1 cellular context compared by ENCODE assay signal in the genomic region with DNA sequence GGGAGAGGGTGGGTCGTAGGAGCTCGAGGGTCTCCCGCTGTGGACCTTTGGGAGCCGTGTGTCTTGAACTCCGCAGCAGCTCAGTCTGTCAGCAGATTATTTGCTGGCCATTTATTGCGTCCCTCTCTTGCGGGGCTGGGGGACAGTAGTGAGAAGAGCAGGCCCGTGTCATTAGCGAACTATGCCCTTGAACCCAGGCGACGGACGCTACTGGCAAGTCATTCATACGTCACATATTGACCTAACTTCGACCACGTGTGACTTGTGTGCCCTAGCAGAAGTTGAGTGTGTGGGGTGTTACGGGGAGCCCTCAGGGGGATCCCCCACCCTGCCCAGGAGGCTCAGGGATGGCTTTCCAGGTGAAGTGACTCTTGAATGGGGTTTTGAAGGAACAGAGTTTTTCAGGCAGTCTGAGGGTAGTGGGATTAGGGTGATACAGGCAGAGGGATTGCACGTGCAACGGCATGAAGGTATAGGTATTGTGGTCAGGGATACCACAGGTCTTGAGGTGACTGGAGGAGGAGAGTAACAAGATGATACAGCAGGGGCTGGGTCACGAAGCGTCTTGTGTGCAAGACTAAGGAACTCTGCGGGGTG.
TF ChIP-seq lines count a peak whose summit lies in the region.

No MANE protein-coding gene starts in this region.

TF ChIP-seq in HepG2, 621 proteins besides CTCF, POLR2A, EP300 and RAD21 (continued from another document and continues in another):
- TF ChIP-seq ZBTB42 (CRISPR knock-in tag; IDR thresholded peaks at IDR 0.05) (0 out of 2 replicates have a peak, but pooled peaks have one; percentile 13), FOXA1 (IDR thresholded peaks at IDR 0.05) (no peak), FOXA1 (CRISPR knock-in tag; IDR thresholded peaks at IDR 0.05) (peak; percentile 97), DNMT3B (CRISPR knock-in tag; conservative IDR thresholded peaks at IDR 0.05) (no peak), ERF (CRISPR knock-in tag; IDR thresholded peaks at IDR 0.05) (peak; percentile 60), HOXD1 (CRISPR knock-in tag; IDR thresholded peaks at IDR 0.05) (no peak), ZNF720 (CRISPR knock-in tag; IDR thresholded peaks at IDR 0.05) (no peak), CREM (IDR thresholded peaks at IDR 0.05) (peak; percentile 86), CREM (CRISPR knock-in tag; IDR thresholded peaks at IDR 0.05) (no peak), KLF16 (CRISPR knock-in tag; IDR thresholded peaks at IDR 0.05) (peak in 1 of 2 experiments; percentile 58; a peak in 1 of 4 replicates), DMAP1 (CRISPR knock-in tag; IDR thresholded peaks at IDR 0.05) (peak; percentile 62; the same call in 1 of the 2 replicates), NCOA2 (CRISPR knock-in tag; IDR thresholded peaks at IDR 0.05) (0 out of 2 replicates have a peak, but pooled peaks have one; percentile 8), FIP1L1 (IDR thresholded peaks at IDR 0.05; ENCODE audit: borderline replicate concordance, insufficient read depth, low read depth, low read length) (no peak), NR2C2 (CRISPR knock-in tag; IDR thresholded peaks at IDR 0.05; ENCODE audit: borderline replicate concordance) (peak; percentile 86), ARHGAP35 (CRISPR knock-in tag; IDR thresholded peaks at IDR 0.05; ENCODE audit: borderline replicate concordance) (0 out of 2 replicates have a peak, but pooled peaks have one; percentile 10), SRSF9 (IDR thresholded peaks at IDR 0.05; ENCODE audit: borderline replicate concordance, insufficient read depth, low read depth, low read length, poor library complexity, severe bottlenecking) (no peak), ZNF326 (CRISPR knock-in tag; IDR thresholded peaks at IDR 0.05; ENCODE audit: borderline replicate concordance) (0 out of 2 replicates have a peak, but pooled peaks have one; percentile 41), REL (CRISPR knock-in tag; conservative IDR thresholded peaks at IDR 0.05) (peak; percentile 63; the same call in 1 of the 2 replicates), RFX5 (IDR thresholded peaks at IDR 0.05; ENCODE audit: low read depth, low read length) (0 out of 2 replicates have a peak, but pooled peaks have one; percentile 19), ZNF205 (CRISPR knock-in tag; IDR thresholded peaks at IDR 0.05) (peak; percentile 53; the same call in 1 of the 2 replicates), ADNP (CRISPR knock-in tag; IDR thresholded peaks at IDR 0.05) (no peak), TBX3 (IDR thresholded peaks at IDR 0.05; ENCODE audit: borderline replicate concordance) (peak; percentile 39; the same call in 1 of the 2 replicates), FOXM1 (CRISPR knock-in tag; IDR thresholded peaks at IDR 0.05) (no peak), EHMT2 (IDR thresholded peaks at IDR 0.05; ENCODE audit: borderline replicate concordance, low read depth, low read length) (no peak), RFX3 (CRISPR knock-in tag; IDR thresholded peaks at IDR 0.05) (no peak), SMARCC2 (IDR thresholded peaks at IDR 0.05) (no peak), MBNL3 (CRISPR knock-in tag; conservative IDR thresholded peaks at IDR 0.05) (no peak), JUND (CRISPR knock-in tag; IDR thresholded peaks at IDR 0.05) (no peak), ZKSCAN8 (CRISPR knock-in tag; IDR thresholded peaks at IDR 0.05; ENCODE audit: borderline replicate concordance) (no peak), RARA (CRISPR knock-in tag; IDR thresholded peaks at IDR 0.05) (peak; percentile 71), ZNF121 (CRISPR knock-in tag; IDR thresholded peaks at IDR 0.05) (no peak), ZNF34 (CRISPR knock-in tag; IDR thresholded peaks at IDR 0.05; ENCODE audit: borderline replicate concordance) (no peak), ZNF713 (CRISPR knock-in tag; IDR thresholded peaks at IDR 0.05) (no peak), ZBTB21 (CRISPR knock-in tag; IDR thresholded peaks at IDR 0.05) (peak; percentile 21; the same call in 1 of the 2 replicates), ZNF484 (CRISPR knock-in tag; IDR thresholded peaks at IDR 0.05; ENCODE audit: borderline replicate concordance, low read depth) (no peak), ZNF207 (IDR thresholded peaks at IDR 0.05; ENCODE audit: borderline replicate concordance) (no peak), ZNF30 (CRISPR knock-in tag; IDR thresholded peaks at IDR 0.05) (no peak), HOXA9 (CRISPR knock-in tag; IDR thresholded peaks at IDR 0.05; ENCODE audit: borderline replicate concordance) (no peak), ZFP82 (CRISPR knock-in tag; IDR thresholded peaks at IDR 0.05; ENCODE audit: borderline replicate concordance) (no peak), CREB1 (IDR thresholded peaks at IDR 0.05) (peak; percentile 94), CREB1 (CRISPR knock-in tag; IDR thresholded peaks at IDR 0.05) (peak; percentile 92), HMG20A (CRISPR knock-in tag; IDR thresholded peaks at IDR 0.05; ENCODE audit: borderline replicate concordance) (peak; percentile 34; the same call in 1 of the 2 replicates)
- TF ChIP-seq, protein P1, sequence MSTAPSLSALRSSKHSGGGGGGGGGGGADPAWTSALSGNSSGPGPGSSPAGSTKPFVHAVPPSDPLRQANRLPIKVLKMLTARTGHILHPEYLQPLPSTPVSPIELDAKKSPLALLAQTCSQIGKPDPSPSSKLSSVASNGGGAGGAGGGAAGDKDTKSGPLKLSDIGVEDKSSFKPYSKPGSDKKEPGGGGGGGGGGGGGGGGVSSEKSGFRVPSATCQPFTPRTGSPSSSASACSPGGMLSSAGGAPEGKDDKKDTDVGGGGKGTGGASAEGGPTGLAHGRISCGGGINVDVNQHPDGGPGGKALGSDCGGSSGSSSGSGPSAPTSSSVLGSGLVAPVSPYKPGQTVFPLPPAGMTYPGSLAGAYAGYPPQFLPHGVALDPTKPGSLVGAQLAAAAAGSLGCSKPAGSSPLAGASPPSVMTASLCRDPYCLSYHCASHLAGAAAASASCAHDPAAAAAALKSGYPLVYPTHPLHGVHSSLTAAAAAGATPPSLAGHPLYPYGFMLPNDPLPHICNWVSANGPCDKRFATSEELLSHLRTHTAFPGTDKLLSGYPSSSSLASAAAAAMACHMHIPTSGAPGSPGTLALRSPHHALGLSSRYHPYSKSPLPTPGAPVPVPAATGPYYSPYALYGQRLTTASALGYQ (CRISPR knock-in tag; IDR thresholded peaks at IDR 0.05), result no peak
- TF ChIP-seq, protein P2, sequence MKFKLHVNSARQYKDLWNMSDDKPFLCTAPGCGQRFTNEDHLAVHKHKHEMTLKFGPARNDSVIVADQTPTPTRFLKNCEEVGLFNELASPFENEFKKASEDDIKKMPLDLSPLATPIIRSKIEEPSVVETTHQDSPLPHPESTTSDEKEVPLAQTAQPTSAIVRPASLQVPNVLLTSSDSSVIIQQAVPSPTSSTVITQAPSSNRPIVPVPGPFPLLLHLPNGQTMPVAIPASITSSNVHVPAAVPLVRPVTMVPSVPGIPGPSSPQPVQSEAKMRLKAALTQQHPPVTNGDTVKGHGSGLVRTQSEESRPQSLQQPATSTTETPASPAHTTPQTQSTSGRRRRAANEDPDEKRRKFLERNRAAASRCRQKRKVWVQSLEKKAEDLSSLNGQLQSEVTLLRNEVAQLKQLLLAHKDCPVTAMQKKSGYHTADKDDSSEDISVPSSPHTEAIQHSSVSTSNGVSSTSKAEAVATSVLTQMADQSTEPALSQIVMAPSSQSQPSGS (CRISPR knock-in tag; IDR thresholded peaks at IDR 0.05), result peak; percentile 55; the same call in 1 of the 2 replicates
- TF ChIP-seq, protein P3, sequence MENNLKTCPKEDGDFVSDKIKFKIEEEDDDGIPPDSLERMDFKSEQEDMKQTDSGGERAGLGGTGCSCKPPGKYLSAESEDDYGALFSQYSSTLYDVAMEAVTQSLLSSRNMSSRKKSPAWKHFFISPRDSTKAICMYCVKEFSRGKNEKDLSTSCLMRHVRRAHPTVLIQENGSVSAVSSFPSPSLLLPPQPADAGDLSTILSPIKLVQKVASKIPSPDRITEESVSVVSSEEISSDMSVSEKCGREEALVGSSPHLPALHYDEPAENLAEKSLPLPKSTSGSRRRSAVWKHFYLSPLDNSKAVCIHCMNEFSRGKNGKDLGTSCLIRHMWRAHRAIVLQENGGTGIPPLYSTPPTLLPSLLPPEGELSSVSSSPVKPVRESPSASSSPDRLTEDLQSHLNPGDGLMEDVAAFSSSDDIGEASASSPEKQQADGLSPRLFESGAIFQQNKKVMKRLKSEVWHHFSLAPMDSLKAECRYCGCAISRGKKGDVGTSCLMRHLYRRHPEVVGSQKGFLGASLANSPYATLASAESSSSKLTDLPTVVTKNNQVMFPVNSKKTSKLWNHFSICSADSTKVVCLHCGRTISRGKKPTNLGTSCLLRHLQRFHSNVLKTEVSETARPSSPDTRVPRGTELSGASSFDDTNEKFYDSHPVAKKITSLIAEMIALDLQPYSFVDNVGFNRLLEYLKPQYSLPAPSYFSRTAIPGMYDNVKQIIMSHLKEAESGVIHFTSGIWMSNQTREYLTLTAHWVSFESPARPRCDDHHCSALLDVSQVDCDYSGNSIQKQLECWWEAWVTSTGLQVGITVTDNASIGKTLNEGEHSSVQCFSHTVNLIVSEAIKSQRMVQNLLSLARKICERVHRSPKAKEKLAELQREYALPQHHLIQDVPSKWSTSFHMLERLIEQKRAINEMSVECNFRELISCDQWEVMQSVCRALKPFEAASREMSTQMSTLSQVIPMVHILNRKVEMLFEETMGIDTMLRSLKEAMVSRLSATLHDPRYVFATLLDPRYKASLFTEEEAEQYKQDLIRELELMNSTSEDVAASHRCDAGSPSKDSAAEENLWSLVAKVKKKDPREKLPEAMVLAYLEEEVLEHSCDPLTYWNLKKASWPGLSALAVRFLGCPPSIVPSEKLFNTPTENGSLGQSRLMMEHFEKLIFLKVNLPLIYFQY (CRISPR knock-in tag; IDR thresholded peaks at IDR 0.05; ENCODE audit: borderline replicate concordance), result no peak
- TF ChIP-seq, protein P4, sequence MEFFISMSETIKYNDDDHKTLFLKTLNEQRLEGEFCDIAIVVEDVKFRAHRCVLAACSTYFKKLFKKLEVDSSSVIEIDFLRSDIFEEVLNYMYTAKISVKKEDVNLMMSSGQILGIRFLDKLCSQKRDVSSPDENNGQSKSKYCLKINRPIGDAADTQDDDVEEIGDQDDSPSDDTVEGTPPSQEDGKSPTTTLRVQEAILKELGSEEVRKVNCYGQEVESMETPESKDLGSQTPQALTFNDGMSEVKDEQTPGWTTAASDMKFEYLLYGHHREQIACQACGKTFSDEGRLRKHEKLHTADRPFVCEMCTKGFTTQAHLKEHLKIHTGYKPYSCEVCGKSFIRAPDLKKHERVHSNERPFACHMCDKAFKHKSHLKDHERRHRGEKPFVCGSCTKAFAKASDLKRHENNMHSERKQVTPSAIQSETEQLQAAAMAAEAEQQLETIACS (CRISPR knock-in tag; IDR thresholded peaks at IDR 0.05), result no peak
- TF ChIP-seq, protein P5, sequence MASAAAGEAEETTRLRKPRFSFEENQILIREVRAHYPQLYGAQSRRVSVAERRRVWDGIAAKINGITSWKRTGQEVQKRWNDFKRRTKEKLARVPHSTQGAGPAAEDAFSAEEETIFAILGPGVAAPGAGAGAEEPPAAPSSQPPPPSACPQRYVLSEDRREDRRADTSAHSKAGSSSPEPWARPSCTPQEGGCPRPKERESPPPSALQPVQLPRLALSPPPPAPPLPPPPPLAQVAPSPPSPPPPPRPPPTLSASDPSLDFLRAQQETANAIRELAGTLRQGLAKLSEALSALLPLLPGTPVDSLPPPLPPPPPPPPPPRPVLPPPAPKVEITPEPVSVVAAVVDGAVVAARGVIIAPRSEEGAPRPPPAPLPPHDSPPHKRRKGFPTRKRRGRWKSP (CRISPR knock-in tag; IDR thresholded peaks at IDR 0.05), result no peak
- TF ChIP-seq, protein P6, sequence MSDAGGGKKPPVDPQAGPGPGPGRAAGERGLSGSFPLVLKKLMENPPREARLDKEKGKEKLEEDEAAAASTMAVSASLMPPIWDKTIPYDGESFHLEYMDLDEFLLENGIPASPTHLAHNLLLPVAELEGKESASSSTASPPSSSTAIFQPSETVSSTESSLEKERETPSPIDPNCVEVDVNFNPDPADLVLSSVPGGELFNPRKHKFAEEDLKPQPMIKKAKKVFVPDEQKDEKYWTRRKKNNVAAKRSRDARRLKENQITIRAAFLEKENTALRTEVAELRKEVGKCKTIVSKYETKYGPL (CRISPR knock-in tag; IDR thresholded peaks at IDR 0.05), result no peak
- TF ChIP-seq, protein P7, sequence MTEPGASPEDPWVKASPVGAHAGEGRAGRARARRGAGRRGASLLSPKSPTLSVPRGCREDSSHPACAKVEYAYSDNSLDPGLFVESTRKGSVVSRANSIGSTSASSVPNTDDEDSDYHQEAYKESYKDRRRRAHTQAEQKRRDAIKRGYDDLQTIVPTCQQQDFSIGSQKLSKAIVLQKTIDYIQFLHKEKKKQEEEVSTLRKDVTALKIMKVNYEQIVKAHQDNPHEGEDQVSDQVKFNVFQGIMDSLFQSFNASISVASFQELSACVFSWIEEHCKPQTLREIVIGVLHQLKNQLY (CRISPR knock-in tag; IDR thresholded peaks at IDR 0.05), result peak; percentile 89
- TF ChIP-seq, protein P8, sequence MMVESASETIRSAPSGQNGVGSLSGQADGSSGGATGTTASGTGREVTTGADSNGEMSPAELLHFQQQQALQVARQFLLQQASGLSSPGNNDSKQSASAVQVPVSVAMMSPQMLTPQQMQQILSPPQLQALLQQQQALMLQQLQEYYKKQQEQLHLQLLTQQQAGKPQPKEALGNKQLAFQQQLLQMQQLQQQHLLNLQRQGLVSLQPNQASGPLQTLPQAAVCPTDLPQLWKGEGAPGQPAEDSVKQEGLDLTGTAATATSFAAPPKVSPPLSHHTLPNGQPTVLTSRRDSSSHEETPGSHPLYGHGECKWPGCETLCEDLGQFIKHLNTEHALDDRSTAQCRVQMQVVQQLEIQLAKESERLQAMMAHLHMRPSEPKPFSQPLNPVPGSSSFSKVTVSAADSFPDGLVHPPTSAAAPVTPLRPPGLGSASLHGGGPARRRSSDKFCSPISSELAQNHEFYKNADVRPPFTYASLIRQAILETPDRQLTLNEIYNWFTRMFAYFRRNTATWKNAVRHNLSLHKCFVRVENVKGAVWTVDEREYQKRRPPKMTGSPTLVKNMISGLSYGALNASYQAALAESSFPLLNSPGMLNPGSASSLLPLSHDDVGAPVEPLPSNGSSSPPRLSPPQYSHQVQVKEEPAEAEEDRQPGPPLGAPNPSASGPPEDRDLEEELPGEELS (CRISPR knock-in tag; IDR thresholded peaks at IDR 0.05), result 0 out of 2 replicates have a peak, but pooled peaks have one; percentile 27
- TF ChIP-seq, protein P9, sequence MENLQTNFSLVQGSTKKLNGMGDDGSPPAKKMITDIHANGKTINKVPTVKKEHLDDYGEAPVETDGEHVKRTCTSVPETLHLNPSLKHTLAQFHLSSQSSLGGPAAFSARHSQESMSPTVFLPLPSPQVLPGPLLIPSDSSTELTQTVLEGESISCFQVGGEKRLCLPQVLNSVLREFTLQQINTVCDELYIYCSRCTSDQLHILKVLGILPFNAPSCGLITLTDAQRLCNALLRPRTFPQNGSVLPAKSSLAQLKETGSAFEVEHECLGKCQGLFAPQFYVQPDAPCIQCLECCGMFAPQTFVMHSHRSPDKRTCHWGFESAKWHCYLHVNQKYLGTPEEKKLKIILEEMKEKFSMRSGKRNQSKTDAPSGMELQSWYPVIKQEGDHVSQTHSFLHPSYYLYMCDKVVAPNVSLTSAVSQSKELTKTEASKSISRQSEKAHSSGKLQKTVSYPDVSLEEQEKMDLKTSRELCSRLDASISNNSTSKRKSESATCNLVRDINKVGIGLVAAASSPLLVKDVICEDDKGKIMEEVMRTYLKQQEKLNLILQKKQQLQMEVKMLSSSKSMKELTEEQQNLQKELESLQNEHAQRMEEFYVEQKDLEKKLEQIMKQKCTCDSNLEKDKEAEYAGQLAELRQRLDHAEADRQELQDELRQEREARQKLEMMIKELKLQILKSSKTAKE (CRISPR knock-in tag; IDR thresholded peaks at IDR 0.05; ENCODE audit: borderline replicate concordance), result peak; percentile 35; the same call in 1 of the 2 replicates
- TF ChIP-seq, protein P10, sequence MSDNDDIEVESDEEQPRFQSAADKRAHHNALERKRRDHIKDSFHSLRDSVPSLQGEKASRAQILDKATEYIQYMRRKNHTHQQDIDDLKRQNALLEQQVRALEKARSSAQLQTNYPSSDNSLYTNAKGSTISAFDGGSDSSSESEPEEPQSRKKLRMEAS (IDR thresholded peaks at IDR 0.05), result peak; percentile 84
